ENCODE assay signal across 8 cellular contexts in genomic region chr1:49677706-49678105, GRCh38.
"Had no signal": no experiment of that assay in that cellular context is flagged by ENCODE, and none has a peak within 500 bp of the region (broad histone marks: within the 10 kb centered on the region; RNA-seq: fewer than 3 reads in every experiment).

No MANE protein-coding gene starts in this region.

- H2AFZ ChIP-seq: GM23248, GM23338 had no signal

- H3K4me2 ChIP-seq: GM23338 had no signal

- H3K36me3 ChIP-seq: HAP-1 had no signal

- H3K9ac ChIP-seq: GM23248 had no signal

- DNase-seq: GM23248, GOT3, H7, H9, HCEC 1CT, HFFc6 had no signal

- H3K4me3 ChIP-seq: GM23248, GM23338, HAP-1 had no signal

- H3K4me1 ChIP-seq: HAP-1 had no signal

- H3K9me3 ChIP-seq: HAP-1 had no signal

- H3K27ac ChIP-seq: GM23248 had no signal
